27 cellular contexts compared by ENCODE assay signal in the genomic region with DNA sequence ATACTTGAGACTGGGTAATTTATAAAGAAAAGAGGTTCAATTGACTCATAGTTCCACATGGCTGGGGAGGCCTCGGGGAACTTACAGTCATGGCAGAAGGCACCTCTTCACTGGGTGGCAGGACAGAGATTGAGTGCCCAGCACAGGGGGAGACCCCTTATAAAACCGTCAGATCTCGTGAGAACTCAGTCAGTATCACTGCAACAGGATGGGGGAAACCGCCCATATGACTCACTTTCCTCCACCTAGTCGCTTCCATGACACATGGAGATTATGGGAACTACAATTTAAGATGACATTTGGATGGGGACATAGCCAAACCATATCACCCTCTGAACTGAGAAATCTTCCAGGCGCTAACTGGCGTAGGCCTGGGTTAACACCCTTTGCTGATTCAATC.
A peak's percentile ranks its signal among the peaks of the same experiment; 100 is the strongest.
DNase-seq lines count a peak whose midpoint lies in the region; ATAC-seq and TF ChIP-seq lines count a peak whose summit lies in the region.
"Had no signal": no experiment of that assay in that cellular context is flagged by ENCODE, and none has a peak within 500 bp of the region (broad histone marks: within the 10 kb centered on the region; RNA-seq: fewer than 3 reads in every experiment).

No MANE protein-coding gene starts in this region.

- H3K9me3 ChIP-seq in H9 (ENCODE audit: control insufficient read depth, low read depth, low read length) = no peaks in the 10 kb centered on the region
- no peaks in the 10 kb centered on the region for H3K9me3 ChIP-seq in aorta (ENCODE audit: control insufficient read depth, low read length)
- H3K9me3 ChIP-seq: BE2C, stomach, tibial nerve had no signal

- no peak overlapping the region for H4K8ac ChIP-seq in H9 (replicated peaks; ENCODE audit: insufficient read length, low read depth, low read length)

- no peak overlapping the region for H3K4me3 Mint-ChIP-seq in H9
- no peak overlapping the region for H3K4me3 Mint-ChIP-seq in WTC11
- H3K4me3 Mint-ChIP-seq: activated CD8-positive, alpha-beta memory T cell treated with anti-CD3 and anti-CD28 coated beads, Interleukin-2, amount 10 ng/mL, durations not matched to agents 7 days and 5 days; activated naive CD4-positive, alpha-beta T cell treated with anti-CD3 and anti-CD28 coated beads for 36 hours; CD8-positive, alpha-beta memory T cell; natural killer cell had no signal

- H3K27ac ChIP-seq in H9 (ENCODE audit: insufficient read length, low read depth, low read length) = no peak overlapping the region
- H3K27ac ChIP-seq in aorta (ENCODE audit: low read depth in 1 of 2, low read length in 2 of 2) = no peak overlapping the region
- H3K27ac ChIP-seq: coronary artery, stomach, tibial nerve had no signal

- no peaks in the 10 kb centered on the region for H3K36me3 ChIP-seq in aorta (ENCODE audit: control insufficient read depth in 1 of 2, insufficient read depth in 2 of 2, low read length in 1 of 2)
- H3K36me3 ChIP-seq: BE2C, stomach, tibial nerve had no signal

- H2AK5ac ChIP-seq in H9 (ENCODE audit: insufficient read length, low read length) = no peak overlapping the region

- DNase-seq in A172 (ENCODE audit: low spot score) = peak; percentile 52
- no peak for DNase-seq in H9
- DNase-seq in WTC11 (ENCODE audit: low spot score) = no peak
- DNase-seq in glomerular visceral epithelial cell (ENCODE audit: extremely low spot score) = peak; percentile 13
- DNase-seq in aorta = no peak
- no peak for DNase-seq in LoVo (ENCODE audit: low spot score)
- DNase-seq in GM19238 (ENCODE audit: insufficient read length, low spot score) = no peak
- DNase-seq: activated CD4-positive, CD25-positive, alpha-beta regulatory T cell; activated CD8-positive, alpha-beta memory T cell treated with anti-CD3 and anti-CD28 coated beads, Interleukin-2, amount 10 ng/mL, durations not matched to agents 7 days and 5 days; activated naive CD4-positive, alpha-beta T cell treated with anti-CD3 and anti-CD28 coated beads for 36 hours; BE2C; CD8-positive, alpha-beta memory T cell; DMS153; glutamatergic neuron; islet precursor cell; Karpas-422; natural killer cell; NCI-H526; SIG-M5; small intestine; stimulated activated CD4-positive, alpha-beta T cell treated with anti-CD3 and anti-CD28 coated beads, Interleukin-1b, Interleukin-23, amount 100 ng/mL, for 48 hours; stomach; T1000 had no signal

- H3K27me3 Mint-ChIP-seq in H9 (ENCODE audit: low read depth) = no peaks in the 10 kb centered on the region
- no peaks in the 10 kb centered on the region for H3K27me3 Mint-ChIP-seq in WTC11 (ENCODE audit: low read depth)
- H3K27me3 Mint-ChIP-seq: activated CD8-positive, alpha-beta memory T cell treated with anti-CD3 and anti-CD28 coated beads, Interleukin-2, amount 10 ng/mL, durations not matched to agents 7 days and 5 days; CD8-positive, alpha-beta memory T cell had no signal

- H2AFZ ChIP-seq in H9 (ENCODE audit: low read length) = no peak overlapping the region

- H3K23me2 ChIP-seq in H9 (ENCODE audit: insufficient read length, low read depth, low read length, poor library complexity, severe bottlenecking) = no peaks in the 10 kb centered on the region

- no peak overlapping the region for H3K56ac ChIP-seq in H9 (ENCODE audit: insufficient read length, low read depth, low read length)

- no peak overlapping the region for H3K14ac ChIP-seq in H9 (ENCODE audit: insufficient read depth, low read length)

- no peak overlapping the region for H3K23ac ChIP-seq in H9 (ENCODE audit: insufficient read length, low read depth, low read length)

- H2BK12ac ChIP-seq in H9 (ENCODE audit: insufficient read length, low read depth, low read length) = no peak overlapping the region

- peaks cover 3% of the 10 kb centered on the region; the same call in 1 of the 2 replicates for H3K4me1 ChIP-seq in H9 (ENCODE audit: insufficient read depth, low read length)
- peaks cover 1 to 3% of the 10 kb centered on the region in 2 donors for H3K4me1 ChIP-seq in aorta (ENCODE audit: control insufficient read depth in 1 of 2, insufficient read depth in 2 of 2, low read length in 2 of 2)
- H3K4me1 ChIP-seq: BE2C had no signal

- no peak overlapping the region for H3K4me3 ChIP-seq in aorta (ENCODE audit: low read length in 2 of 2)
- H3K4me3 ChIP-seq: coronary artery, stomach, tibial nerve had no signal

- H3T11ph ChIP-seq in H9 (ENCODE audit: low read length) = no peak overlapping the region

- intact Hi-C loops in aorta (cut with DNase I) = no loop called here

- H3K18ac ChIP-seq in H9 (ENCODE audit: insufficient read length, low read depth, low read length) = no peak overlapping the region

- no peak overlapping the region for H2BK5ac ChIP-seq in H9 (ENCODE audit: insufficient read length, low read length)

- H3K27ac Mint-ChIP-seq in H9 = peak overlapping the region; percentile 37 to 90 (median 64); a peak in 6 of 7 replicates
- peak overlapping the region; percentile 33 for H3K27ac Mint-ChIP-seq in WTC11
- H3K27ac Mint-ChIP-seq: activated CD8-positive, alpha-beta memory T cell treated with anti-CD3 and anti-CD28 coated beads, Interleukin-2, amount 10 ng/mL, durations not matched to agents 7 days and 5 days; activated naive CD4-positive, alpha-beta T cell treated with anti-CD3 and anti-CD28 coated beads for 36 hours; CD8-positive, alpha-beta memory T cell; natural killer cell had no signal

- H3K4me1 Mint-ChIP-seq in H9 (peaks cover 25% of the 10 kb centered on the region in 2 experiments), WTC11 (peaks cover 53% of the 10 kb centered on the region)
- H3K4me1 Mint-ChIP-seq: activated CD8-positive, alpha-beta memory T cell treated with anti-CD3 and anti-CD28 coated beads, Interleukin-2, amount 10 ng/mL, durations not matched to agents 7 days and 5 days; CD8-positive, alpha-beta memory T cell had no signal

- CTCF ChIA-PET in WTC11 (lab: Charles Lee) = no interaction called here

- H3K4ac ChIP-seq in H9 (ENCODE audit: low read depth, low read length) = no peak overlapping the region

- H3K79me1 ChIP-seq in H9 (ENCODE audit: insufficient read depth, low read depth, low read length, poor library complexity, severe bottlenecking) = peaks cover 7% of the 10 kb centered on the region

- H3K9me3 Mint-ChIP-seq in H9 = no peaks in the 10 kb centered on the region
- H3K9me3 Mint-ChIP-seq in WTC11 = no peaks in the 10 kb centered on the region
- H3K9me3 Mint-ChIP-seq: activated naive CD4-positive, alpha-beta T cell treated with anti-CD3 and anti-CD28 coated beads for 36 hours; natural killer cell had no signal

- H3K27me3 ChIP-seq in H9 (ENCODE audit: insufficient read depth, low read length) = no peaks in the 10 kb centered on the region
- H3K27me3 ChIP-seq in aorta (ENCODE audit: control insufficient read depth in 1 of 2, insufficient read depth in 2 of 2, low read length in 1 of 2) = no peaks in the 10 kb centered on the region
- H3K27me3 ChIP-seq: BE2C, stomach, tibial nerve had no signal

- no peak overlapping the region for H2BK120ac ChIP-seq in H9 (ENCODE audit: low read depth, low read length, poor library complexity, severe bottlenecking)

- H4K20me1 ChIP-seq in H9 (ENCODE audit: control insufficient read depth, insufficient read depth, insufficient read length) = no peaks in the 10 kb centered on the region

- no peak overlapping the region for H3K4me2 ChIP-seq in H9 (ENCODE audit: insufficient read depth, insufficient read length, low read length)

- POLR2A ChIA-PET in WTC11 (lab: Charles Lee) = no interaction called here

- TF ChIP-seq CTCF in H9 (conservative IDR thresholded peaks at IDR 0.05) (no peak), WTC11 (IDR thresholded peaks at IDR 0.05) (no peak)

- H3K36me3 Mint-ChIP-seq in H9 (ENCODE audit: insufficient read depth in 1 of 3, low read depth in 3 of 3) (no peaks in the 10 kb centered on the region), WTC11 (no peaks in the 10 kb centered on the region)
- H3K36me3 Mint-ChIP-seq: activated CD8-positive, alpha-beta memory T cell treated with anti-CD3 and anti-CD28 coated beads, Interleukin-2, amount 10 ng/mL, durations not matched to agents 7 days and 5 days; CD8-positive, alpha-beta memory T cell; natural killer cell had no signal

- H2BK15ac ChIP-seq in H9 (ENCODE audit: low read depth, low read length) = no peak overlapping the region

- H3K9ac ChIP-seq in H9 (ENCODE audit: extremely low read depth, insufficient read length, low read length) = no peak overlapping the region

- ATAC-seq in WTC11 (no peak), HG02759 (IDR thresholded peaks at IDR 0.05; ENCODE audit: unreplicated experiment) (no peak), aorta (ENCODE audit: low FRiP score) (no peak)
- ATAC-seq: activated CD8-positive, alpha-beta memory T cell treated with anti-CD3 and anti-CD28 coated beads, Interleukin-2, amount 10 ng/mL, durations not matched to agents 7 days and 5 days; HCT116; natural killer cell had no signal

- H3K79me2 ChIP-seq in H9 (ENCODE audit: insufficient read depth, low read length) = peaks cover 3% of the 10 kb centered on the region; the same call in 1 of the 2 replicates

- no peak overlapping the region for H4K5ac ChIP-seq in H9 (ENCODE audit: insufficient read length, low read depth, low read length)

- no peak overlapping the region for H2BK20ac ChIP-seq in H9 (ENCODE audit: low read depth, low read length, poor library complexity, severe bottlenecking)

- no CpG with 5 or more reads among the region's 7 CpGs for WGBS in H9 (ENCODE audit: extremely low coverage, insufficient read length, low lambda C conversion rate)
- 97 to 100% methylated on average over 7 of the region's 7 CpGs for WGBS in aorta, 2 donors

- H4K91ac ChIP-seq in H9 (ENCODE audit: insufficient read length, low read depth, low read length) = no peak overlapping the region

TF ChIP-seq in WTC11, 78 proteins besides CTCF, POLR2A, EP300 and RAD21 (continues in another document):
- TF ChIP-seq, protein P1, sequence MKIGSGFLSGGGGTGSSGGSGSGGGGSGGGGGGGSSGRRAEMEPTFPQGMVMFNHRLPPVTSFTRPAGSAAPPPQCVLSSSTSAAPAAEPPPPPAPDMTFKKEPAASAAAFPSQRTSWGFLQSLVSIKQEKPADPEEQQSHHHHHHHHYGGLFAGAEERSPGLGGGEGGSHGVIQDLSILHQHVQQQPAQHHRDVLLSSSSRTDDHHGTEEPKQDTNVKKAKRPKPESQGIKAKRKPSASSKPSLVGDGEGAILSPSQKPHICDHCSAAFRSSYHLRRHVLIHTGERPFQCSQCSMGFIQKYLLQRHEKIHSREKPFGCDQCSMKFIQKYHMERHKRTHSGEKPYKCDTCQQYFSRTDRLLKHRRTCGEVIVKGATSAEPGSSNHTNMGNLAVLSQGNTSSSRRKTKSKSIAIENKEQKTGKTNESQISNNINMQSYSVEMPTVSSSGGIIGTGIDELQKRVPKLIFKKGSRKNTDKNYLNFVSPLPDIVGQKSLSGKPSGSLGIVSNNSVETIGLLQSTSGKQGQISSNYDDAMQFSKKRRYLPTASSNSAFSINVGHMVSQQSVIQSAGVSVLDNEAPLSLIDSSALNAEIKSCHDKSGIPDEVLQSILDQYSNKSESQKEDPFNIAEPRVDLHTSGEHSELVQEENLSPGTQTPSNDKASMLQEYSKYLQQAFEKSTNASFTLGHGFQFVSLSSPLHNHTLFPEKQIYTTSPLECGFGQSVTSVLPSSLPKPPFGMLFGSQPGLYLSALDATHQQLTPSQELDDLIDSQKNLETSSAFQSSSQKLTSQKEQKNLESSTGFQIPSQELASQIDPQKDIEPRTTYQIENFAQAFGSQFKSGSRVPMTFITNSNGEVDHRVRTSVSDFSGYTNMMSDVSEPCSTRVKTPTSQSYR (CRISPR knock-in tag; IDR thresholded peaks at IDR 0.05) = no peak
- TF ChIP-seq NR3C1 (CRISPR knock-in tag; conservative IDR thresholded peaks at IDR 0.05; ENCODE audit: low read depth) = no peak

Comparison
In these comparisons a context has a peak if more than half of its experiments do, and no peak if none do; other contexts are left out.
1. DNase-seq: peak in A172 (single experiment) and glomerular visceral epithelial cell (single experiment); none in H9 (single experiment), WTC11 (single experiment), aorta (0 of 2), LoVo (single experiment) and GM19238 (single experiment).